11 cellular contexts compared by ENCODE assay signal in the genomic region with DNA sequence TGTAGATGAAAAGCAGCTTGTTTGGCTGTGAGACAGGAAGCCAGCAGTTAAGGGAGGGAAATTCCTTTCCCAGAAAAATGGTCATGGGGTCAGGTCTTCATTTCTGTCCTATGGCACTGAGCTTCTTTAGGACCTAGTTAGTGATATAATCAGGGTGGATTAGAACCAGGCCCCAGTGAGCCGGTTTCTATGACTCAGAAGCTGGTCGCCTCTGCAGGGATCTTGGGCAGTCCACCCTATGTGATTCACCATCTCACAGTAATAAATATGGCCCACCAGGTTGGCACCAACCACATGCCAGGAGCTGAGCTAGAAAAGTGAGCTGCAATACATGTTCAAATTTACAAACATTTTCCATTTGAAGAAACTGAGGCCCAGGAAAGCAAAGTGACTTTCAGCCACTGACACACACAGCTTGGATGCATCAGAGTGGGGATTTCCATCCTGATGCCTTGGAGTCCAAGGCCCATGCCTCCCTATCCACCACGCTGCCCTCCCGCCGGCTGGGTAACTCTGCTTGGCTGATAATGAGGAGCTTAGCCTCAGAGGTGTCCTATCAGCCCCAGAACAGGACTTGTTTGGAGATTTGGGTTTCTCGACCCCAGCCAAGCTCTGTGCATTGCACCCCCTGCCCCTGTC. TPM values are rescaled to one million over a fixed set of nuclear protein-coding genes. Genes with fewer than 3 reads are reported as not detected.
DNase-seq lines count a peak whose midpoint lies in the region; ATAC-seq and TF ChIP-seq lines count a peak whose summit lies in the region.
"Had no signal": no experiment of that assay in that cellular context is flagged by ENCODE, and none has a peak within 500 bp of the region (broad histone marks: within the 10 kb centered on the region; RNA-seq: fewer than 3 reads in every experiment).

No MANE protein-coding gene starts in this region.

- H3K9me3 Mint-ChIP-seq in activated CD8-positive, alpha-beta T cell treated with anti-CD3 and anti-CD28 coated beads for 36 hours: no peaks in the 10 kb centered on the region

- H3K4me1 Mint-ChIP-seq in activated CD8-positive, alpha-beta T cell treated with anti-CD3 and anti-CD28 coated beads for 36 hours (ENCODE audit: low read depth): peaks cover 89% of the 10 kb centered on the region

- in situ Hi-C loops in GM23248 (cut with MboI): loop anchor here (5.0 kb wide), 1 partner anchor 50 kb away; no protein-coding TSS in a partner anchor

- H4K20me1 ChIP-seq in GM23248 (ENCODE audit: insufficient read depth): no peaks in the 10 kb centered on the region

- no peak overlapping the region for H3K4me3 ChIP-seq in AG09309 (ENCODE audit: control insufficient read depth, low read depth, low read length)
- H3K4me3 ChIP-seq in GM23248: no peak overlapping the region

- H3K4me1 ChIP-seq in GM23248 (ENCODE audit: insufficient read depth): peaks cover 8% of the 10 kb centered on the region

- no peak overlapping the region for H3K4me3 Mint-ChIP-seq in activated CD8-positive, alpha-beta T cell treated with anti-CD3 and anti-CD28 coated beads for 36 hours

- H3K9ac ChIP-seq in GM23248: no peak overlapping the region
- H3K9ac ChIP-seq: KMS-11 had no signal

- H3K27me3 ChIP-seq in GM23248 (replicated peaks; ENCODE audit: insufficient read depth): no peaks in the 10 kb centered on the region

- CTCF ChIA-PET in activated CD8-positive, alpha-beta T cell treated with anti-CD3 and anti-CD28 coated beads for 36 hours (lab: Charles Lee): interaction anchor here (0.7 to 1.6 kb wide), 5 partner anchors 9 to 304 kb away, joined by 3 to 9 read pairs (median 3); no protein-coding TSS in a partner anchor

- no peaks in the 10 kb centered on the region for H3K27me3 Mint-ChIP-seq in activated CD8-positive, alpha-beta T cell treated with anti-CD3 and anti-CD28 coated beads for 36 hours

- H3K4me2 ChIP-seq in GM23248 (ENCODE audit: unreplicated experiment): no peak overlapping the region
- H3K4me2 ChIP-seq: KMS-11 had no signal

- H3K27ac Mint-ChIP-seq in activated CD8-positive, alpha-beta T cell treated with anti-CD3 and anti-CD28 coated beads for 36 hours: peak overlapping the region; percentile 89

- H3K36me3 ChIP-seq in GM23248 (ENCODE audit: low read depth): no peaks in the 10 kb centered on the region

- POLR2A ChIA-PET in activated CD8-positive, alpha-beta T cell treated with anti-CD3 and anti-CD28 coated beads for 36 hours (lab: Charles Lee): interaction anchor here (0.6 to 1.2 kb wide), 4 partner anchors 33 to 473 kb away, joined by 3 read pairs; no protein-coding TSS in a partner anchor

- no peaks in the 10 kb centered on the region for H3K79me2 ChIP-seq in GM23248 (ENCODE audit: insufficient read depth)

- WGBS in GM23248 (ENCODE audit: low coverage in 1 of 2, low lambda C conversion rate in 2 of 2, missing lambda C conversion rate in 2 of 2), 2 experiments: 61 to 64% methylated on average over 5 to 6 of the region's 6 CpGs

- H3K9me2 ChIP-seq in GM23248 (ENCODE audit: insufficient read depth): no peaks in the 10 kb centered on the region

- intact Hi-C loops in activated CD8-positive, alpha-beta T cell treated with anti-CD3 and anti-CD28 coated beads for 36 hours (cut with micrococcal nuclease): no loop called here

- peaks cover 79% of the 10 kb centered on the region for H3K36me3 Mint-ChIP-seq in activated CD8-positive, alpha-beta T cell treated with anti-CD3 and anti-CD28 coated beads for 36 hours (ENCODE audit: low read depth)

- no peak overlapping the region for H3K27ac ChIP-seq in GM23248
- H3K27ac ChIP-seq: KMS-11 had no signal

- DNase-seq in AG09309 (ENCODE audit: low read depth): peak; percentile 13
- DNase-seq in GM23248: peak; percentile 74
- DNase-seq in activated CD8-positive, alpha-beta T cell treated with anti-CD3 and anti-CD28 coated beads for 36 hours: peak; percentile 52
- DNase-seq in kidney glomerular epithelial cell (lab: John Stamatoyannopoulos, UW): peak; percentile 61
- no peak for DNase-seq in amygdala (lab: John Stamatoyannopoulos, UW)
- DNase-seq in GM20000 (ENCODE audit: low spot score): no peak
- DNase-seq: activated CD8-positive, alpha-beta memory T cell treated with anti-CD3 and anti-CD28 coated beads for 24 hours; cortex of kidney had no signal

- H3K9me3 ChIP-seq in GM23248 (ENCODE audit: low read depth): no peaks in the 10 kb centered on the region

- TF ChIP-seq CTCF in AG09309 (IDR thresholded peaks at IDR 0.05; ENCODE audit: control insufficient read depth, insufficient read depth, low read depth, low read length, missing control alignments) (no peak), GM20000 (IDR thresholded peaks at IDR 0.05; ENCODE audit: extremely low read depth, missing control alignments) (no peak)
- TF ChIP-seq CTCF in activated CD8-positive, alpha-beta T cell treated with anti-CD3 and anti-CD28 coated beads for 36 hours (IDR thresholded peaks at IDR 0.05): no peak

- peaks cover 17% of the 10 kb centered on the region; the same call in 1 of the 2 replicates for H3F3A ChIP-seq in GM23248 (ENCODE audit: insufficient read depth)

- H2AFZ ChIP-seq in GM23248: no peak overlapping the region

- ATAC-seq in activated CD8-positive, alpha-beta T cell treated with anti-CD3 and anti-CD28 coated beads for 36 hours: no peak
- no peak for ATAC-seq in HG02763 (IDR thresholded peaks at IDR 0.05; ENCODE audit: unreplicated experiment)
- no peak for ATAC-seq in HG03108 (IDR thresholded peaks at IDR 0.05; ENCODE audit: unreplicated experiment)

RNA-seq across cellular contexts. Expression of a gene that starts 42.0 kb away (rescaled TPM):
- 4.8 and 9.9 TPM in 2 replicates for total RNA-seq in GM23248 (2014; rRNA removed; shearing (Covaris generic))
- polyA plus RNA-seq in GM23248 (2016; fragmentation: Nextera tagmentation; extraction: Ambion mirVana): 6.0 and 8.6 TPM in 2 replicates
- 100 to 1,000 TPM; 289 to 319 TPM for total RNA-seq in activated CD8-positive, alpha-beta T cell treated with anti-CD3 and anti-CD28 coated beads for 36 hours

Comparison
In these comparisons a context has a peak if more than half of its experiments do, and no peak if none do; other contexts are left out.
1. DNase-seq: peak in AG09309 (single experiment), GM23248 (single experiment), activated CD8-positive, alpha-beta T cell treated with anti-CD3 and anti-CD28 coated beads for 36 hours (single experiment) and kidney glomerular epithelial cell (single experiment); none in amygdala (0 of 56) and GM20000 (single experiment).
2. RNA of a gene that starts 42.0 kb away (total RNA-seq): 289 to 319 TPM in activated CD8-positive, alpha-beta T cell treated with anti-CD3 and anti-CD28 coated beads for 36 hours; 4.8 to 9.9 TPM in GM23248; every median in the first group is over 10 times any median in the second.